19 cellular contexts compared by ENCODE assay signal in the genomic region with DNA sequence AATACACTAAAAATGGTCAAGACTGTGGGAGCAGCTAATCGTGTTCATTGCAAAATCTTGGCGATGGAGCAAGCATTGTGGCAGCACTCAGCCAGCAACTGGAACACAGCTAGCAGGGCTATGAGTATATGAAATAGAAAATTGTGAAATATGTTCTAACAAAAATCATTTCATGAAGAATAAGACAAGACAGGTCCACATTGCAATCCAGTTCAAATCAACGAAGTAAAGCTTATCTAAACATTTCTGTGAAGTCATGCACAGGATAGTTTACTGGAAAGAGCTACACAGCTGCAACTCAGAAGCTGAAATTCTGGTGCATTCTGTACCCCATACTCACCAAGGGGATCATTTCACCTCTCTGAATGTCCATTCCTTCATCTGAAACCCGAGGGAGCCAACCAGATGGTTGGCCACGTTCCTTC. TPM values are rescaled to one million over a fixed set of nuclear protein-coding genes. Genes with fewer than 3 reads are reported as not detected.
A peak's percentile ranks its signal among the peaks of the same experiment; 100 is the strongest.
DNase-seq lines count a peak whose midpoint lies in the region; ATAC-seq and TF ChIP-seq lines count a peak whose summit lies in the region.
"Had no signal": no experiment of that assay in that cellular context is flagged by ENCODE, and none has a peak within 500 bp of the region (broad histone marks: within the 10 kb centered on the region; RNA-seq: fewer than 3 reads in every experiment).

No MANE protein-coding gene starts in this region.

- no TSS peak for BruUV-seq in IMR-90 (replicated peaks; lab: Mats Ljungman, UMichigan)

- H4K8ac ChIP-seq in IMR-90 (ENCODE audit: low read depth in 2 of 2, low read length in 2 of 2), result no peak overlapping the region

- CTCF ChIA-PET in IMR-90 (lab: Yijun Ruan, JAX), result interaction anchor here (0.9 kb wide), 2 partner anchors 300 to 444 kb away, joined by 3 read pairs; no protein-coding TSS in a partner anchor

- H3K4me2 ChIP-seq in IMR-90 (ENCODE audit: low read depth, low read length), result 0 out of 2 replicates have a peak overlapping the region, but pooled peaks have one; percentile 2

- H3K4me3 ChIP-seq in IMR-90 (ENCODE audit: insufficient read depth, low read depth, low read length) (no peak overlapping the region), lung (no peak overlapping the region)

- H2AK9ac ChIP-seq in IMR-90 (replicated peaks; ENCODE audit: low read depth, low read length, poor library complexity), result no peak overlapping the region

- H3K23ac ChIP-seq in IMR-90 (ENCODE audit: low read depth, low read length), result no peak overlapping the region

- peak overlapping the region; percentile 44; the same call in 1 of the 2 replicates for H2BK20ac ChIP-seq in IMR-90 (ENCODE audit: low read depth, low read length)

- peaks cover 8% of the 10 kb centered on the region for H3K4me1 Mint-ChIP-seq in glutamatergic neuron (ENCODE audit: low read depth, unreplicated experiment)

- peaks cover 10% of the 10 kb centered on the region for H3K27me3 Mint-ChIP-seq in glutamatergic neuron (ENCODE audit: unreplicated experiment)
- H3K27me3 Mint-ChIP-seq: dendritic cell treated with granulocyte-macrophage colony-stimulating factor and Interleukin-4, amounts not matched to agents 40 ng/mL and 50 ng/mL, for 4 days had no signal

- H2BK120ac ChIP-seq in IMR-90 (ENCODE audit: low read depth, low read length), result no peak overlapping the region

- peak; percentile 76 for DNase-seq in AG09319 (ENCODE audit: extremely low read depth, low read depth)
- DNase-seq in IMR-90, result peak; percentile 86
- peak; percentile 97 for DNase-seq in amniotic epithelial cell (ENCODE audit: low read depth)
- DNase-seq in lung (ENCODE audit: low spot score), result peak; percentile 69
- no peak for DNase-seq in glutamatergic neuron
- DNase-seq in NCI-H1694 treated with DMSO at 0.1 percent for 48 hours (lab: John Stamatoyannopoulos, UW), result no peak
- DNase-seq in NCI-H510A (lab: John Stamatoyannopoulos, UW), result no peak
- DNase-seq: activated CD4-positive, alpha-beta T cell treated with anti-CD3 and anti-CD28 coated beads, Interleukin-2, amount 50 U/mL, for 1 hour; C1 segment of cervical spinal cord; foreskin keratinocyte; HFFc6; KG1; NCI-H2081; NCI-H526 treated with DMSO at 0.1 percent for 48 hours; SHP77 treated with DMSO at 0.1 percent for 48 hours; stimulated activated CD4-positive, alpha-beta T cell treated with anti-CD3 and anti-CD28 coated beads, Interleukin-12 subunit alpha, Interleukin-12 subunit beta, amount 100 ng/mL, for 4 hours; T1000 had no signal

- H2AFZ ChIP-seq in IMR-90 (replicated peaks; ENCODE audit: low read length, poor library complexity), result no peak overlapping the region

- no peak overlapping the region for H3K56ac ChIP-seq in IMR-90 (ENCODE audit: extremely low read depth, insufficient read depth, low read length)

- H3K27ac Mint-ChIP-seq in glutamatergic neuron (ENCODE audit: unreplicated experiment), result no peak overlapping the region
- H3K27ac Mint-ChIP-seq: HFFc6 had no signal

- peak; percentile 18 for ATAC-seq in IMR-90 (ENCODE audit: low read depth)
- peak; percentile 7 for ATAC-seq in lung (ENCODE audit: insufficient read depth, low FRiP score)
- ATAC-seq in HG03139 (IDR thresholded peaks at IDR 0.05; ENCODE audit: unreplicated experiment), result no peak
- ATAC-seq: foreskin keratinocyte had no signal

- H3K4me3 Mint-ChIP-seq in glutamatergic neuron (ENCODE audit: unreplicated experiment), result no peak overlapping the region
- H3K4me3 Mint-ChIP-seq: dendritic cell treated with granulocyte-macrophage colony-stimulating factor and Interleukin-4, amounts not matched to agents 40 ng/mL and 50 ng/mL, for 4 days; HFFc6 had no signal

- peaks cover 11% of the 10 kb centered on the region for H3K9me3 Mint-ChIP-seq in glutamatergic neuron (ENCODE audit: unreplicated experiment)
- H3K9me3 Mint-ChIP-seq: dendritic cell treated with granulocyte-macrophage colony-stimulating factor and Interleukin-4, amounts not matched to agents 40 ng/mL and 50 ng/mL, for 4 days; HFFc6 had no signal

- dilution Hi-C loops in IMR-90 (cut with HindIII; ENCODE audit: low sequenced_read_pairs, unreplicated experiment), result no loop called here

- H2BK15ac ChIP-seq in IMR-90 (ENCODE audit: low read depth, low read length), result peak overlapping the region; percentile 32; the same call in 1 of the 3 replicates

- H3K27me3 ChIP-seq in IMR-90 (ENCODE audit: control insufficient read depth, insufficient read depth, low read length) (no peaks in the 10 kb centered on the region), lung (ENCODE audit: control insufficient read depth, insufficient read depth) (no peaks in the 10 kb centered on the region)
- H3K27me3 ChIP-seq: foreskin keratinocyte had no signal

- no peak for TF ChIP-seq RAD21 in IMR-90 (IDR thresholded peaks at IDR 0.05; ENCODE audit: low read length)

- in situ Hi-C loops in IMR-90 (cut with MboI; ENCODE audit: low sequenced_read_pairs), result loop anchor here (5.0 kb wide), 1 partner anchor 68 kb away; no protein-coding TSS in a partner anchor

- H4K20me1 ChIP-seq in IMR-90 (ENCODE audit: insufficient read depth, low read length), result no peaks in the 10 kb centered on the region

- no peak overlapping the region; the same call in 1 of the 2 replicates for H3K18ac ChIP-seq in IMR-90 (ENCODE audit: low read depth, low read length)

- H3K4me1 ChIP-seq in IMR-90 (ENCODE audit: control insufficient read depth, insufficient read depth, low read length) (peaks cover 10% of the 10 kb centered on the region), lung (ENCODE audit: control insufficient read depth in 2 of 2, insufficient read depth in 2 of 2, low read length in 2 of 2) (no peaks in the 10 kb centered on the region)

- H3K36me3 ChIP-seq in IMR-90 (ENCODE audit: control insufficient read depth, insufficient read depth, low read length) (no peaks in the 10 kb centered on the region), lung (ENCODE audit: control insufficient read depth in 2 of 2, insufficient read depth in 2 of 2, low read length in 2 of 2) (no peaks in the 10 kb centered on the region)

- TF ChIP-seq CTCF in AG09319 (IDR thresholded peaks at IDR 0.05; ENCODE audit: low read depth, low read length) (no peak), IMR-90 (conservative IDR thresholded peaks at IDR 0.05; ENCODE audit: low read depth, low read length) (no peak), lung (IDR thresholded peaks at IDR 0.05; ENCODE audit: control extremely low read depth, extremely low read depth) (no peak), glutamatergic neuron (IDR thresholded peaks at IDR 0.05; ENCODE audit: partially characterized antibody, unreplicated experiment) (no peak)

- peak overlapping the region; percentile 24; the same call in 1 of the 2 replicates for H3K4ac ChIP-seq in IMR-90 (ENCODE audit: low read depth, low read length)

- H2AK5ac ChIP-seq in IMR-90 (ENCODE audit: low read depth, low read length), result no peak overlapping the region

- no peak overlapping the region for H3K14ac ChIP-seq in IMR-90 (replicated peaks; ENCODE audit: low read depth, low read length)

- H4K91ac ChIP-seq in IMR-90 (ENCODE audit: insufficient read depth, low read depth, low read length), result no peak overlapping the region

- no peaks in the 10 kb centered on the region for H3K36me3 Mint-ChIP-seq in glutamatergic neuron (ENCODE audit: unreplicated experiment)

- H3K9ac ChIP-seq in IMR-90 (ENCODE audit: low read depth, low read length), result no peak overlapping the region

- peak overlapping the region; percentile 61; the same call in 1 of the 2 replicates for H3K27ac ChIP-seq in IMR-90 (ENCODE audit: insufficient read depth, low read length)
- peak overlapping the region in 1 of 2 donors; percentile 44 for H3K27ac ChIP-seq in lung (ENCODE audit: low read depth in 1 of 2, low read length in 1 of 2)
- H3K27ac ChIP-seq: foreskin keratinocyte had no signal

- intact Hi-C loops in IMR-90 (cut with micrococcal nuclease), result loop anchor here (5.0 kb wide), 1 partner anchor 53 kb away; no protein-coding TSS in a partner anchor

- no peak overlapping the region for H2BK5ac ChIP-seq in IMR-90 (ENCODE audit: low read depth, low read length, poor library complexity, severe bottlenecking)

- H3K9me3 ChIP-seq in IMR-90 (ENCODE audit: control insufficient read depth, insufficient read depth, low read length) (no peaks in the 10 kb centered on the region), lung (ENCODE audit: control insufficient read depth in 2 of 2, insufficient read depth in 1 of 2, low read length in 1 of 2) (peaks cover 0 to 1% of the 10 kb centered on the region in 2 donors)

- WGBS in IMR-90 (ENCODE audit: extremely low coverage in 2 of 2, insufficient read length in 1 of 2), 2 experiments, result 19% methylated on average over 3 of the region's 5 CpGs; no CpG with 5 or more reads in 1 of the 2 experiments
- 20 to 28% methylated on average over 5 of the region's 5 CpGs for WGBS in lung, 2 donors

- POLR2A ChIA-PET in IMR-90 (lab: Charles Lee; ENCODE audit: unreplicated experiment), result no interaction called here

- peaks cover 0 to 20% of the 10 kb centered on the region in 2 experiments; a peak in 3 of 4 replicates for H3K79me1 ChIP-seq in IMR-90 (ENCODE audit: low read depth in 1 of 2, low read length in 2 of 2)

- peaks cover 8% of the 10 kb centered on the region; the same call in 1 of the 2 replicates for H3K9me1 ChIP-seq in IMR-90 (ENCODE audit: insufficient read depth, low read length)

- no peak overlapping the region for H4K5ac ChIP-seq in IMR-90 (ENCODE audit: low read depth, low read length)

- no peak for TF ChIP-seq POLR2A in IMR-90 (IDR thresholded peaks at IDR 0.05; ENCODE audit: low read depth, low read length)

TF ChIP-seq in IMR-90, 13 proteins besides CTCF, POLR2A, EP300 and RAD21:
- TF ChIP-seq MXI1 (IDR thresholded peaks at IDR 0.05; ENCODE audit: borderline replicate concordance, low read depth, low read length) (no peak), CEBPB (IDR thresholded peaks at IDR 0.05; ENCODE audit: low read depth, low read length) (peak; percentile 86)

RNA-seq across cellular contexts. Expression of gene NFIL3, which starts 5.3 kb away (rescaled TPM):
- 27.6 and 29.4 TPM in 2 replicates for total RNA-seq in IMR-90 (2012; rRNA removed)
- polyA plus RNA-seq in IMR-90 (2012; rRNA removed), result 20.8 and 27.7 TPM in 2 replicates
- polyA plus RNA-seq in IMR-90 (2012; cell fraction: cytosol; rRNA removed), result 11.9 and 12.8 TPM in 2 replicates
- 6.6 and 66.1 TPM in 2 replicates for polyA plus RNA-seq in IMR-90 (2012; cell fraction: nucleus; rRNA removed; ENCODE audit: low replicate concordance)
- 10 to 100 TPM; 37.0 to 59.9 TPM for total RNA-seq in lung
- 10 to 100 TPM; 13.1 to 75.3 TPM for polyA plus RNA-seq in lung
- total RNA-seq in glutamatergic neuron (ENCODE audit: unreplicated experiment), result 32.4 TPM

Comparison
In these comparisons a context has a peak if more than half of its experiments do, and no peak if none do; other contexts are left out.
1. DNase-seq: peak in AG09319 (single experiment), IMR-90 (single experiment), amniotic epithelial cell (single experiment) and lung (single experiment); none in glutamatergic neuron (single experiment), NCI-H1694 treated with DMSO at 0.1 percent for 48 hours (single experiment) and NCI-H510A (single experiment).